13 cellular contexts compared by ENCODE assay signal in genomic region chr12:56377310-56377988, GRCh38. TPM values are rescaled to one million over a fixed set of nuclear protein-coding genes. Genes with fewer than 3 reads are reported as not detected.
DNase-seq lines count a peak whose midpoint lies in the region; ATAC-seq, FAIRE-seq and TF ChIP-seq lines count a peak whose summit lies in the region.
"Had no signal": no experiment of that assay in that cellular context is flagged by ENCODE, and none has a peak within 500 bp of the region (broad histone marks: within the 10 kb centered on the region; RNA-seq: fewer than 3 reads in every experiment).

No MANE protein-coding gene starts in this region.

- peak; percentile 58 for FAIRE-seq in keratinocyte (lab: Jason Lieb, UNC)

- H3K27me3 Mint-ChIP-seq in WTC11 (ENCODE audit: low read depth) = no peaks in the 10 kb centered on the region; the same call in none of the 2 replicates

- peaks cover 7% of the 10 kb centered on the region for H3K4me1 Mint-ChIP-seq in WTC11

- peaks cover 15% of the 10 kb centered on the region for H3K9me3 Mint-ChIP-seq in WTC11
- H3K9me3 Mint-ChIP-seq: T-helper 2 cell treated with Interferon-gamma antibody and Interleukin-4, amounts not matched to agents 5 μg/mL and 100 μg/mL, for 36 hours had no signal

- peak; percentile 90 for ATAC-seq in WTC11
- ATAC-seq in HG02588 (IDR thresholded peaks at IDR 0.05; ENCODE audit: unreplicated experiment) = no peak

- H3K27ac ChIP-seq in keratinocyte (ENCODE audit: control insufficient read depth, insufficient read depth, low read length) (no peak overlapping the region), substantia nigra (ENCODE audit: low read depth, low read length, poor library complexity, severe bottlenecking) (no peak overlapping the region)

- H3K9me1 ChIP-seq in keratinocyte (ENCODE audit: control insufficient read depth, extremely low read depth, insufficient read depth, low read length) = no peaks in the 10 kb centered on the region

- no peaks in the 10 kb centered on the region for H3K9me3 ChIP-seq in keratinocyte (ENCODE audit: control insufficient read depth, low read depth, low read length)

- DNase-seq in CD1c-positive myeloid dendritic cell (ENCODE audit: extremely low spot score) (peak; percentile 40), HFF-Myc (ENCODE audit: extremely low read depth, low read depth) (no peak), WTC11 (ENCODE audit: low spot score) (no peak), keratinocyte (ENCODE audit: low read depth, low spot score) (no peak), substantia nigra (lab: John Stamatoyannopoulos, UW) (no peak), RPMI8226 (no peak), LoVo (ENCODE audit: low spot score) (no peak)
- DNase-seq: activated gamma-delta T cell treated with Interleukin-2 at 50 U/mL for 16 hours, NCI-H1930 had no signal

- peak; percentile 12 for TF ChIP-seq CTCF in HFF-Myc (IDR thresholded peaks at IDR 0.05; ENCODE audit: low read depth, low read length, missing control alignments)
- no peak for TF ChIP-seq CTCF in WTC11 (IDR thresholded peaks at IDR 0.05)
- TF ChIP-seq CTCF in keratinocyte (optimal IDR thresholded peaks at IDR 0.05 in 1 of 3, IDR thresholded peaks at IDR 0.05 in 1 of 3, conservative IDR thresholded peaks at IDR 0.05 in 1 of 3; ENCODE audit: extremely low read depth in 1 of 3, insufficient read depth in 2 of 3, low read length in 3 of 3) = peak; percentile 48 to 75 (median 68)

- peak overlapping the region; percentile 32 for H2AFZ ChIP-seq in keratinocyte (ENCODE audit: control insufficient read depth, low read length)

- no peaks in the 10 kb centered on the region for H3K36me3 Mint-ChIP-seq in WTC11

- dilution Hi-C loops in keratinocyte (cut with MboI; ENCODE audit: extremely low pct_ligation_motif_present, low sequenced_read_pairs) = no loop called here

- no peak overlapping the region for H3K4me3 ChIP-seq in HFF-Myc (replicated peaks; ENCODE audit: low read depth, low read length)
- no peak overlapping the region for H3K4me3 ChIP-seq in keratinocyte (ENCODE audit: control insufficient read depth in 2 of 3, extremely low read depth in 1 of 3, insufficient read depth in 2 of 3, low read depth in 1 of 3, low read length in 3 of 3)
- H3K4me3 ChIP-seq: lung had no signal

- no peaks in the 10 kb centered on the region for H3K79me2 ChIP-seq in keratinocyte (ENCODE audit: control insufficient read depth, insufficient read depth, low read length)

- POLR2A ChIA-PET in WTC11 (lab: Charles Lee) = interaction anchor here (1.2 kb wide), 1 partner anchor 18 kb away, joined by 5 read pairs; the partner anchor contains the start of gene STAT2

- no peaks in the 10 kb centered on the region for H3K36me3 ChIP-seq in keratinocyte (ENCODE audit: control insufficient read depth in 2 of 2, extremely low read depth in 1 of 2, insufficient read depth in 2 of 2, low read length in 2 of 2)

- H3K4me2 ChIP-seq in keratinocyte (ENCODE audit: control insufficient read depth, extremely low read depth, insufficient read depth, low read depth, low read length) = no peak overlapping the region

- H3K27me3 ChIP-seq in keratinocyte (ENCODE audit: control insufficient read depth, extremely low read depth, insufficient read depth, low read length) = no peaks in the 10 kb centered on the region

- no peak overlapping the region for H3K9ac ChIP-seq in keratinocyte (ENCODE audit: control insufficient read depth, extremely low read depth, insufficient read depth, low read length)

- H3K4me3 Mint-ChIP-seq in WTC11 = no peak overlapping the region
- H3K4me3 Mint-ChIP-seq: T-helper 2 cell treated with Interferon-gamma antibody and Interleukin-4, amounts not matched to agents 5 μg/mL and 100 μg/mL, for 36 hours had no signal

- peak overlapping the region; percentile 47; the same call in 1 of the 2 replicates for H3K27ac Mint-ChIP-seq in WTC11
- H3K27ac Mint-ChIP-seq: T-helper 2 cell treated with Interferon-gamma antibody and Interleukin-4, amounts not matched to agents 5 μg/mL and 100 μg/mL, for 36 hours had no signal

- no peaks in the 10 kb centered on the region for H4K20me1 ChIP-seq in keratinocyte (ENCODE audit: control insufficient read depth, extremely low read depth, insufficient read depth, low read length)

- no peaks in the 10 kb centered on the region for H3K4me1 ChIP-seq in keratinocyte (ENCODE audit: control insufficient read depth, extremely low read depth, insufficient read depth, low read length)

- CTCF ChIA-PET in WTC11 (lab: Charles Lee) = interaction anchor here (0.6 to 3.3 kb wide), 6 partner anchors 11 to 87 kb away, joined by 3 to 17 read pairs (median 4); partner anchors contain the start of genes CNPY2 and STAT2

TF ChIP-seq in WTC11, 78 proteins besides CTCF, POLR2A, EP300 and RAD21:
- TF ChIP-seq ZSCAN18 (CRISPR knock-in tag; IDR thresholded peaks at IDR 0.05) (no peak), MLX (CRISPR knock-in tag; IDR thresholded peaks at IDR 0.05) (no peak), ZNF263 (CRISPR knock-in tag; IDR thresholded peaks at IDR 0.05; ENCODE audit: low read depth) (no peak), ZNF232 (CRISPR knock-in tag; IDR thresholded peaks at IDR 0.05) (no peak)

RNA-seq across cellular contexts. Expression of gene APOF, which starts 14.8 kb away (rescaled TPM):
- 0.11 TPM in 1 of 3 replicates, not detected in the others for total RNA-seq in WTC11 (2021)
- polyA plus RNA-seq in keratinocyte = not detected in 3 replicates
- polyA plus RNA-seq in keratinocyte (2011; ENCODE audit: low read depth) = not detected
- not detected in 2 replicates for polyA plus RNA-seq in keratinocyte (2011; cell fraction: cytosol; rRNA removed)
- polyA plus RNA-seq in keratinocyte (2011; cell fraction: nucleus; rRNA removed) = not detected in 2 replicates
- not detected in 2 replicates for polyA plus RNA-seq in keratinocyte (2012; ENCODE audit: low replicate concordance)
- polyA minus RNA-seq in keratinocyte = not detected in 3 replicates
- not detected for polyA minus RNA-seq in keratinocyte (2011; cell fraction: cytosol; rRNA and poly(A)+ RNA removed)
- polyA minus RNA-seq in keratinocyte (2011; cell fraction: nucleus; rRNA and poly(A)+ RNA removed) = not detected in 2 replicates
- total RNA-seq: temporal lobe had no signal
- polyA plus RNA-seq: lung had no signal

RNA-seq across cellular contexts. Expression of gene STAT2, which starts 17.5 kb away (rescaled TPM):
- total RNA-seq in WTC11 (2021) = 53.2 to 54.5 TPM (median 54.5 TPM) in 3 replicates
- 95.8 to 120 TPM (median 109 TPM) in 3 replicates for polyA plus RNA-seq in keratinocyte
- 17.2 TPM for polyA plus RNA-seq in keratinocyte (2011; ENCODE audit: low read depth)
- 45.1 and 54.8 TPM in 2 replicates for polyA plus RNA-seq in keratinocyte (2011; cell fraction: cytosol; rRNA removed)
- 344 and 372 TPM in 2 replicates for polyA plus RNA-seq in keratinocyte (2011; cell fraction: nucleus; rRNA removed)
- 30.2 and 75.7 TPM in 2 replicates for polyA plus RNA-seq in keratinocyte (2012; ENCODE audit: low replicate concordance)
- polyA minus RNA-seq in keratinocyte = 107 to 189 TPM (median 189 TPM) in 3 replicates
- 70.4 TPM for polyA minus RNA-seq in keratinocyte (2011; cell fraction: cytosol; rRNA and poly(A)+ RNA removed)
- polyA minus RNA-seq in keratinocyte (2011; cell fraction: nucleus; rRNA and poly(A)+ RNA removed) = 132 and 225 TPM in 2 replicates

RNA-seq across cellular contexts. Expression of gene IL23A, which starts 38.8 kb away (rescaled TPM):
- total RNA-seq in WTC11 (2021) = 2.9 to 3.0 TPM (median 2.9 TPM) in 3 replicates
- 0.68 to 1.6 TPM (median 1.5 TPM) in 3 replicates for polyA plus RNA-seq in keratinocyte
- polyA plus RNA-seq in keratinocyte (2011; ENCODE audit: low read depth) = not detected
- polyA plus RNA-seq in keratinocyte (2011; cell fraction: cytosol; rRNA removed) = 0.30 and 0.63 TPM in 2 replicates
- polyA plus RNA-seq in keratinocyte (2011; cell fraction: nucleus; rRNA removed) = 0.69 and 0.80 TPM in 2 replicates
- polyA plus RNA-seq in keratinocyte (2012; ENCODE audit: low replicate concordance) = 0.58 and 1.7 TPM in 2 replicates
- polyA minus RNA-seq in keratinocyte = not detected in 3 replicates
- polyA minus RNA-seq in keratinocyte (2011; cell fraction: cytosol; rRNA and poly(A)+ RNA removed) = not detected
- not detected in 2 replicates for polyA minus RNA-seq in keratinocyte (2011; cell fraction: nucleus; rRNA and poly(A)+ RNA removed)
- total RNA-seq: temporal lobe had no signal

RNA-seq across cellular contexts. Expression of gene PAN2, which starts 43.6 kb away (rescaled TPM):
- 46.7 to 58.0 TPM (median 57.5 TPM) in 3 replicates for total RNA-seq in WTC11 (2021)
- polyA plus RNA-seq in keratinocyte = 20.0 to 26.3 TPM (median 26.2 TPM) in 3 replicates
- 32.6 TPM for polyA plus RNA-seq in keratinocyte (2011; ENCODE audit: low read depth)
- polyA plus RNA-seq in keratinocyte (2011; cell fraction: cytosol; rRNA removed) = 3.6 and 5.8 TPM in 2 replicates
- polyA plus RNA-seq in keratinocyte (2011; cell fraction: nucleus; rRNA removed) = 189 and 194 TPM in 2 replicates
- 12.8 and 29.0 TPM in 2 replicates for polyA plus RNA-seq in keratinocyte (2012; ENCODE audit: low replicate concordance)
- 11.1 to 22.3 TPM (median 17.3 TPM) in 3 replicates for polyA minus RNA-seq in keratinocyte
- 5.8 TPM for polyA minus RNA-seq in keratinocyte (2011; cell fraction: cytosol; rRNA and poly(A)+ RNA removed)
- polyA minus RNA-seq in keratinocyte (2011; cell fraction: nucleus; rRNA and poly(A)+ RNA removed) = 14.6 and 42.4 TPM in 2 replicates
